19 cellular contexts compared by ENCODE assay signal in the genomic region with DNA sequence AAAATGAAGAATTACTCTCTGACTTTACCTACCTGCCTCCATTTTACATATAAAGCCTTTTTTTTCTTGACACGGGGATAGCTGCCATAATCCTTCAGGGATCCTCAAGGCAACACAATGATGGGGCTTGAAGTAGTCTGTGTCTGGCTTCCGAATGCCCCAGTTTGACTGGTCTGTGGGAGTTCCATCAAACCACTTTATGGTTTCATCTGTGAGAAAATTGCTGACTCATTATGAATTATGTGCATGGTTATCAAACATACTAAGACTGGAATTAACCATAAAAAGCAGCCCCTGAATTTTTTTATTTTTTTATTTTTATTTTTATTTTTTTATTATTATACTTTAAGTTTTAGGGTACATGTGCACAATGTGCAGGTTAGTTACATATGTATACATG. TPM values are rescaled to one million over a fixed set of nuclear protein-coding genes. Genes with fewer than 3 reads are reported as not detected.
DNase-seq lines count a peak whose midpoint lies in the region; ATAC-seq, FAIRE-seq and TF ChIP-seq lines count a peak whose summit lies in the region.
"Had no signal": no experiment of that assay in that cellular context is flagged by ENCODE, and none has a peak within 500 bp of the region (broad histone marks: within the 10 kb centered on the region; RNA-seq: fewer than 3 reads in every experiment).

No MANE protein-coding gene starts in this region.

- H3K27ac Mint-ChIP-seq in WTC11 = no peak overlapping the region
- H3K27ac Mint-ChIP-seq: B cell; CD4-positive, alpha-beta T cell; IgD-negative memory B cell had no signal

- ATAC-seq in HepG2 = no peak
- no peak for ATAC-seq in right lobe of liver
- ATAC-seq in WTC11 = no peak
- no peak for ATAC-seq in GM18498 (IDR thresholded peaks at IDR 0.05; ENCODE audit: unreplicated experiment)

- TF ChIP-seq EP300 in HepG2 (IDR thresholded peaks at IDR 0.05; ENCODE audit: low read depth in 2 of 2, low read length in 2 of 2) (no peak), HepG2 (CRISPR knock-in tag; IDR thresholded peaks at IDR 0.05; ENCODE audit: borderline replicate concordance) (no peak), H1 (IDR thresholded peaks at IDR 0.05; ENCODE audit: borderline replicate concordance in 1 of 2, low read depth in 2 of 2, low read length in 2 of 2) (no peak)

- H2AFZ ChIP-seq in HepG2 (ENCODE audit: low read length) (no peak overlapping the region), H1 (ENCODE audit: low read length) (no peak overlapping the region)

- no peak overlapping the region for H3K18ac ChIP-seq in H1 (ENCODE audit: extremely low read depth, low read length)

- no peak overlapping the region for H3K4ac ChIP-seq in H1 (replicated peaks; ENCODE audit: insufficient read length, low read depth, low read length)

- H3K23me2 ChIP-seq in H1 (ENCODE audit: low read depth, low read length) = no peaks in the 10 kb centered on the region

- FAIRE-seq in HepG2 (lab: Jason Lieb, UNC) = no peak
- no peak for FAIRE-seq in H1 (lab: Jason Lieb, UNC)
- FAIRE-seq: G401.6, GM12891 had no signal

- H3K79me2 ChIP-seq in HepG2 (ENCODE audit: insufficient read depth, low read length) = no peaks in the 10 kb centered on the region
- H3K79me2 ChIP-seq in H1 (ENCODE audit: control insufficient read depth in 1 of 2, insufficient read depth in 2 of 2, low read length in 2 of 2) = no peaks in the 10 kb centered on the region

- TF ChIP-seq RAD21 in HepG2 (CRISPR knock-in tag; IDR thresholded peaks at IDR 0.05) (no peak), H1 (IDR thresholded peaks at IDR 0.05 in 1 of 2, conservative IDR thresholded peaks at IDR 0.05 in 1 of 2; ENCODE audit: low read depth in 2 of 2, low read length in 2 of 2) (no peak)

- no peak overlapping the region for H2BK20ac ChIP-seq in H1 (ENCODE audit: low read length)

- H2BK120ac ChIP-seq in H1 (replicated peaks; ENCODE audit: low read depth, low read length) = no peak overlapping the region

- H2BK5ac ChIP-seq in H1 (ENCODE audit: low read depth, low read length) = no peak overlapping the region

- no peak overlapping the region for H4K5ac ChIP-seq in H1 (ENCODE audit: insufficient read length, low read depth, low read length)

- H3K27ac ChIP-seq in HepG2 (ENCODE audit: extremely low read length, insufficient read depth, low read length) = no peak overlapping the region
- no peak overlapping the region for H3K27ac ChIP-seq in right lobe of liver
- H3K27ac ChIP-seq in H1 (ENCODE audit: low read depth, low read length) = no peak overlapping the region

- POLR2A ChIA-PET in HepG2 (lab: Yijun Ruan, JAX) (no interaction called here), WTC11 (lab: Charles Lee) (no interaction called here), H1 (lab: Charles Lee; ENCODE audit: partially characterized antibody) (no interaction called here)

- no peak overlapping the region for H3K23ac ChIP-seq in H1 (ENCODE audit: insufficient read length)

- DNase-seq in HepG2 (ENCODE audit: low spot score) (no peak), right lobe of liver (no peak), WTC11 (ENCODE audit: low spot score) (no peak), H1 (ENCODE audit: low read depth in 1 of 2, low spot score in 2 of 2) (no peak), putamen (ENCODE audit: low spot score) (no peak), NCI-H774 (lab: John Stamatoyannopoulos, UW) (no peak)
- DNase-seq: 8988T; C1 segment of cervical spinal cord; Calu3; CD4-positive, alpha-beta T cell; DMS79; EL; HCEC 1CT had no signal

- no peak overlapping the region for H3K4me2 ChIP-seq in HepG2 (ENCODE audit: low read depth, low read length)
- H3K4me2 ChIP-seq in H1 (ENCODE audit: insufficient read depth in 1 of 2, low read depth in 2 of 2, low read length in 2 of 2) = no peak overlapping the region

- H3K27me3 ChIP-seq in HepG2 (ENCODE audit: control insufficient read depth in 1 of 2, insufficient read depth in 2 of 2, low read length in 2 of 2) (no peaks in the 10 kb centered on the region), right lobe of liver (no peaks in the 10 kb centered on the region), H1 (replicated peaks in 1 of 4; ENCODE audit: control insufficient read depth in 3 of 4, extremely low read depth in 1 of 4, insufficient read depth in 3 of 4, low read length in 3 of 4) (no peaks in the 10 kb centered on the region)

- H3K4me1 ChIP-seq in HepG2 (ENCODE audit: insufficient read depth, low read length) = no peaks in the 10 kb centered on the region
- no peaks in the 10 kb centered on the region for H3K4me1 ChIP-seq in right lobe of liver
- no peaks in the 10 kb centered on the region; a peak in 1 of 7 replicates for H3K4me1 ChIP-seq in H1 (replicated peaks in 1 of 4; ENCODE audit: control insufficient read depth in 3 of 4, insufficient read depth in 4 of 4, low read length in 3 of 4)

- H4K91ac ChIP-seq in H1 (replicated peaks; ENCODE audit: insufficient read length, low read length) = no peak overlapping the region

- H3K4me3 ChIP-seq in HepG2 (replicated peaks in 1 of 3; ENCODE audit: insufficient read depth in 1 of 3, low read depth in 2 of 3, low read length in 3 of 3) = no peak overlapping the region
- no peak overlapping the region for H3K4me3 ChIP-seq in right lobe of liver
- no peak overlapping the region for H3K4me3 ChIP-seq in H1 (ENCODE audit: extremely low read depth in 1 of 4, insufficient read depth in 2 of 4, low read depth in 3 of 4, low read length in 4 of 4)

- H4K8ac ChIP-seq in H1 (ENCODE audit: extremely low read depth, insufficient read depth, low read length) = no peak overlapping the region

- CTCF ChIA-PET in HepG2 (lab: Yijun Ruan, JAX; ENCODE audit: low intra/inter-chr PET ratio, low total read pairs) (no interaction called here), WTC11 (lab: Charles Lee) (no interaction called here), H1 (lab: Charles Lee; ENCODE audit: partially characterized antibody) (no interaction called here)

- WGBS in HepG2 (ENCODE audit: low lambda C conversion rate) = 69% methylated on average over 2 of the region's 2 CpGs
- 56% methylated on average over 2 of the region's 2 CpGs for WGBS in right lobe of liver (ENCODE audit: insufficient coverage, low coverage, low lambda C conversion rate, missing lambda C conversion rate)
- WGBS in H1 (ENCODE audit: extremely low coverage in 1 of 2, insufficient coverage in 1 of 2, insufficient read length in 1 of 2, insufficient replicate concordance in 2 of 2, low coverage in 1 of 2, low lambda C conversion rate in 2 of 2, missing lambda C conversion rate in 1 of 2), 2 experiments = 100% methylated on average over 2 of the region's 2 CpGs; no CpG with 5 or more reads in 1 of the 2 experiments

- H3K9me3 Mint-ChIP-seq in WTC11 = peaks cover 4% of the 10 kb centered on the region; the same call in 1 of the 2 replicates
- H3K9me3 Mint-ChIP-seq: CD4-positive, alpha-beta T cell; IgD-negative memory B cell had no signal

- TF ChIP-seq CTCF in HepG2 (CRISPR knock-in tag; IDR thresholded peaks at IDR 0.05) (no peak), right lobe of liver (IDR thresholded peaks at IDR 0.05) (no peak), WTC11 (IDR thresholded peaks at IDR 0.05) (no peak), H1 (IDR thresholded peaks at IDR 0.05; ENCODE audit: control extremely low read depth in 1 of 3, insufficient read depth in 1 of 3, low read depth in 1 of 3, low read length in 3 of 3) (no peak)

- no peak overlapping the region for H2BK15ac ChIP-seq in H1 (ENCODE audit: low read length)

- no peak for TF ChIP-seq POLR2A in HepG2 (IDR thresholded peaks at IDR 0.05; ENCODE audit: insufficient read depth in 1 of 2, low read depth in 2 of 2, low read length in 2 of 2)
- TF ChIP-seq POLR2A in right lobe of liver (IDR thresholded peaks at IDR 0.05) = no peak
- no peak for TF ChIP-seq POLR2A in H1 (IDR thresholded peaks at IDR 0.05; ENCODE audit: control extremely low read depth in 1 of 2, low read depth in 2 of 2, low read length in 2 of 2)

- H4K20me1 ChIP-seq in HepG2 (ENCODE audit: insufficient read depth, low read length) = no peaks in the 10 kb centered on the region
- no peaks in the 10 kb centered on the region for H4K20me1 ChIP-seq in H1 (replicated peaks in 1 of 2; ENCODE audit: control insufficient read depth in 1 of 2, insufficient read depth in 2 of 2, low read length in 2 of 2)

- H3K56ac ChIP-seq in H1 (replicated peaks; ENCODE audit: insufficient read length, low read depth, low read length) = no peak overlapping the region

- no peak overlapping the region for H3K14ac ChIP-seq in H1 (ENCODE audit: insufficient read length)

- in situ Hi-C loops in HepG2 (cut with HindIII; ENCODE audit: extremely low pct_ligation_motif_present, low pct_unique_long_range_greater_than_20kb) = no loop called here

- intact Hi-C loops in HepG2 (cut with micrococcal nuclease; ENCODE audit: unreplicated experiment) = loop anchor here (5.0 kb wide), 1 partner anchor 188 kb away; no protein-coding TSS in a partner anchor
- intact Hi-C loops in right lobe of liver (cut with DNase I) = no loop called here

- no peak overlapping the region for H3K9ac ChIP-seq in HepG2 (ENCODE audit: insufficient read depth, low read depth, low read length)
- H3K9ac ChIP-seq in H1 (replicated peaks in 1 of 4; ENCODE audit: extremely low read depth in 1 of 4, low read depth in 3 of 4, low read length in 3 of 4) = no peak overlapping the region

- H3K27me3 Mint-ChIP-seq in WTC11 (ENCODE audit: low read depth) = no peaks in the 10 kb centered on the region
- H3K27me3 Mint-ChIP-seq: B cell, IgD-negative memory B cell had no signal

- H3K4me1 Mint-ChIP-seq in WTC11 = peaks cover 5% of the 10 kb centered on the region; the same call in 1 of the 2 replicates
- H3K4me1 Mint-ChIP-seq: B cell had no signal

- H2BK12ac ChIP-seq in H1 (ENCODE audit: low read depth, low read length) = no peak overlapping the region

- no peaks in the 10 kb centered on the region for H3K36me3 ChIP-seq in HepG2 (replicated peaks in 1 of 2; ENCODE audit: control insufficient read depth in 1 of 2, insufficient read depth in 2 of 2, low read length in 2 of 2)
- H3K36me3 ChIP-seq in right lobe of liver = no peaks in the 10 kb centered on the region
- no peaks in the 10 kb centered on the region for H3K36me3 ChIP-seq in H1 (ENCODE audit: control insufficient read depth in 2 of 4, insufficient read depth in 4 of 4, low read length in 3 of 4)

- no peak overlapping the region for H3K4me3 Mint-ChIP-seq in WTC11
- H3K4me3 Mint-ChIP-seq: B cell; CD4-positive, alpha-beta T cell; IgD-negative memory B cell had no signal

- no peaks in the 10 kb centered on the region for H3K79me1 ChIP-seq in H1 (ENCODE audit: low read depth, low read length)

- BruUV-seq in HepG2 (replicated peaks; lab: Mats Ljungman, UMichigan) = no TSS peak

- H3K36me3 Mint-ChIP-seq in WTC11 = no peaks in the 10 kb centered on the region
- H3K36me3 Mint-ChIP-seq: IgD-negative memory B cell had no signal

- no peak overlapping the region for H2AK5ac ChIP-seq in H1 (ENCODE audit: low read depth, low read length)

- H3K9me3 ChIP-seq in HepG2 (ENCODE audit: low read length) (no peaks in the 10 kb centered on the region), right lobe of liver (no peaks in the 10 kb centered on the region), H1 (ENCODE audit: insufficient read depth in 2 of 2, low read depth in 1 of 2, low read length in 1 of 2) (no peaks in the 10 kb centered on the region)

RNA-seq across cellular contexts. Expression of a gene that starts 40.3 kb away (rescaled TPM):
- total RNA-seq in HepG2 (2016; rRNA removed; fragmentation: Illumina TruSeq; extraction: Trizol) (not detected in 2 replicates), right lobe of liver (1 to 10 TPM in 2 of 6 experiments, under 1 TPM in 4; 0.37 to 1.4 (median 0.75) TPM), WTC11 (2021) (1.9 to 3.3 TPM (median 2.6 TPM) in 3 replicates)
- total RNA-seq in HepG2 (2016; cell fraction: cytosol; rRNA removed; fragmentation: Illumina TruSeq; extraction: Trizol; ENCODE audit: low read depth) = not detected in 2 replicates
- not detected in 2 replicates for total RNA-seq in HepG2 (2016; cell fraction: insoluble cytoplasmic fraction; rRNA removed; fragmentation: Illumina TruSeq; extraction: Trizol)
- total RNA-seq in HepG2 (2016; cell fraction: membrane; rRNA removed; fragmentation: Illumina TruSeq; extraction: Trizol) = not detected in 2 replicates
- not detected in 2 replicates for total RNA-seq in HepG2 (2016; cell fraction: nucleus; rRNA removed; fragmentation: Illumina TruSeq; extraction: Trizol)
- polyA plus RNA-seq in HepG2 (2011; rRNA removed) (not detected in 2 replicates), H1 (2011; rRNA removed) (2.7 TPM in 2 replicates)
- not detected in 2 replicates for polyA plus RNA-seq in HepG2 (2011; cell fraction: cytosol; rRNA removed)
- not detected in 2 replicates for polyA plus RNA-seq in HepG2 (2011; cell fraction: nucleus; rRNA removed)
- not detected in 2 replicates for polyA plus RNA-seq in HepG2 (2012)
- not detected in 2 replicates for polyA plus RNA-seq in HepG2 (2016; cell fraction: cytosol; fragmentation: Illumina TruSeq; extraction: Trizol; ENCODE audit: low read depth)
- polyA plus RNA-seq in HepG2 (2016; cell fraction: insoluble cytoplasmic fraction; fragmentation: Illumina TruSeq; extraction: Trizol; ENCODE audit: low read depth) = not detected in 2 replicates
- polyA plus RNA-seq in HepG2 (2016; cell fraction: membrane; fragmentation: Illumina TruSeq; extraction: Trizol; ENCODE audit: low read depth) = not detected in 2 replicates
- polyA plus RNA-seq in HepG2 (2016; cell fraction: nucleus; fragmentation: Illumina TruSeq; extraction: Trizol; ENCODE audit: insufficient read depth, low read depth) = not detected in 2 replicates
- 0.12 TPM in 1 of 2 replicates, not detected in the other for polyA minus RNA-seq in HepG2 (2011; rRNA and poly(A)+ RNA removed; ENCODE audit: low replicate concordance)
- not detected in 2 replicates for polyA minus RNA-seq in HepG2 (2011; cell fraction: cytosol; rRNA and poly(A)+ RNA removed)
- not detected in 2 replicates for polyA minus RNA-seq in HepG2 (2011; cell fraction: nucleus; rRNA and poly(A)+ RNA removed)
- 4.2 and 5.5 TPM in 2 replicates for total RNA-seq in H1 (2021; fragmentation: NEBNext Ultra II Directional; extraction: Animal tissue kit (Norgen Biotek cat#: 25700))
- 2.6 TPM for polyA plus RNA-seq in H1 (2011; cell fraction: cytosol; rRNA removed)
- polyA plus RNA-seq in H1 (2011; cell fraction: nucleus; rRNA removed) = 3.5 TPM
- polyA plus RNA-seq in H1 (2012, experiment 1 of 2) = 1.6 to 2.6 TPM (median 2.3 TPM) in 4 replicates
- 0.20 TPM for polyA plus RNA-seq in H1 (2012, experiment 2 of 2)
- 5.0 TPM for polyA plus RNA-seq in H1 (2013, experiment 1 of 2)
- polyA plus RNA-seq in H1 (2013, experiment 2 of 2) = 4.7 TPM
- 6.5 and 8.1 TPM in 2 replicates for polyA minus RNA-seq in H1 (2011; rRNA and poly(A)+ RNA removed)
- 2.7 TPM for polyA minus RNA-seq in H1 (2011; cell fraction: cytosol; rRNA and poly(A)+ RNA removed)
- polyA minus RNA-seq in H1 (2011; cell fraction: nucleus; rRNA and poly(A)+ RNA removed) = 14.5 TPM
- total RNA-seq: H4 had no signal
